Comparison of ENCODE assay signal across 8 cellular contexts in genomic region chr19:43432866-43433673, GRCh38. TPM values are rescaled to one million over a fixed set of nuclear protein-coding genes. Genes with fewer than 3 reads are reported as not detected.
A peak's percentile ranks its signal among the peaks of the same experiment; 100 is the strongest.
DNase-seq lines count a peak whose midpoint lies in the region; ATAC-seq, FAIRE-seq and TF ChIP-seq lines count a peak whose summit lies in the region.

No MANE protein-coding gene starts in this region.

- peak; percentile 77 to 89 for DNase-seq in A549 (ENCODE audit: low read depth in 1 of 2, low spot score in 1 of 2)
- DNase-seq in GM13977 (ENCODE audit: low spot score) = peak; percentile 70
- peak; percentile 7 for DNase-seq in NCI-H2171 (lab: John Stamatoyannopoulos, UW)
- peak; percentile 53 for DNase-seq in activated CD4-positive, alpha-beta T cell treated with anti-CD3 and anti-CD28 coated beads for 1 hour
- DNase-seq in cerebellar cortex (ENCODE audit: low spot score) = peak; percentile 60
- DNase-seq in lung (ENCODE audit: low spot score) = peak; percentile 49
- DNase-seq in stimulated activated CD8-positive, alpha-beta memory T cell treated with anti-CD3 and anti-CD28 coated beads, Interleukin-4, amount 100 ng/mL, for 1 hour (ENCODE audit: low read depth in 2 of 2, low spot score in 1 of 2) = peak; percentile 34 to 46

- no peaks in the 10 kb centered on the region for H3K9me3 ChIP-seq in A549
- H3K9me3 ChIP-seq in lung (ENCODE audit: control insufficient read depth in 2 of 2, insufficient read depth in 1 of 2, low read length in 1 of 2) = no peaks in the 10 kb centered on the region

- H3K4me2 ChIP-seq in A549 = no peak overlapping the region

- POLR2A ChIA-PET in A549 (lab: Yijun Ruan, JAX) = interaction anchor here (0.7 kb wide), 2 partner anchors 10 to 434 kb away, joined by 7 to 10 read pairs; no protein-coding TSS in a partner anchor

- peak; percentile 71 to 78 for TF ChIP-seq RAD21 in A549 (conservative IDR thresholded peaks at IDR 0.05 in 1 of 2, IDR thresholded peaks at IDR 0.05 in 1 of 2)

- TF ChIP-seq CTCF in A549 (IDR thresholded peaks at IDR 0.05) (peak; percentile 86), GM13977 (IDR thresholded peaks at IDR 0.05; ENCODE audit: extremely low read depth, insufficient read depth, missing control alignments) (peak; percentile 86), lung (IDR thresholded peaks at IDR 0.05; ENCODE audit: control extremely low read depth, extremely low read depth) (peak; percentile 50)

- TF ChIP-seq POLR2A in A549 (IDR thresholded peaks at IDR 0.05; ENCODE audit: low read length) = no peak

- H3K4me1 ChIP-seq in A549 (peaks cover 4% of the 10 kb centered on the region), lung (ENCODE audit: control insufficient read depth in 2 of 2, insufficient read depth in 2 of 2, low read length in 2 of 2) (peaks cover 0 to 3% of the 10 kb centered on the region in 2 donors)

- H3K27ac ChIP-seq in A549 = no peak overlapping the region
- no peak overlapping the region for H3K27ac ChIP-seq in lung (ENCODE audit: low read depth in 1 of 2, low read length in 1 of 2)

- no peak for FAIRE-seq in A549 (lab: Jason Lieb, UNC)

- 41% methylated on average over 9 of the region's 9 CpGs for WGBS in A549 (ENCODE audit: missing lambda C conversion rate)
- 48 to 52% methylated on average over 9 of the region's 9 CpGs for WGBS in lung, 2 donors

- H3K4me3 ChIP-seq in A549 = no peak overlapping the region
- no peak overlapping the region for H3K4me3 ChIP-seq in lung

- in situ Hi-C loops in GM13977 (cut with MboI; ENCODE audit: low pct_unique_long_range_greater_than_20kb, low sequenced_read_pairs, unreplicated experiment) = no loop called here

- CTCF ChIA-PET in A549 (lab: Yijun Ruan, JAX) = interaction anchor here (0.7 to 9.9 kb wide), 28 partner anchors 8 to 1036 kb away, joined by 3 to 105 read pairs (median 4); partner anchors contain the start of genes IRGQ, TEX101, ZNF575 and ZNF576

- no peak for TF ChIP-seq EP300 in A549 (IDR thresholded peaks at IDR 0.05)

- H3K36me3 ChIP-seq in lung (ENCODE audit: control insufficient read depth in 2 of 2, insufficient read depth in 2 of 2, low read length in 2 of 2) = no peaks in the 10 kb centered on the region

- ATAC-seq in A549 (peak; percentile 97 to 99), lung (ENCODE audit: insufficient read depth, low FRiP score) (peak; percentile 81), HG03439 (IDR thresholded peaks at IDR 0.05; ENCODE audit: unreplicated experiment) (no peak)

- no peaks in the 10 kb centered on the region for H3K27me3 ChIP-seq in lung (ENCODE audit: control insufficient read depth, insufficient read depth)

TF ChIP-seq in A549, 52 proteins besides CTCF, POLR2A, EP300 and RAD21:
- TF ChIP-seq RFX5 (IDR thresholded peaks at IDR 0.05) (no peak), USF2 (IDR thresholded peaks at IDR 0.05) (peak; percentile 18; the same call in 1 of the 2 replicates), SMC3 (IDR thresholded peaks at IDR 0.05) (peak; percentile 82), MYC (IDR thresholded peaks at IDR 0.05; ENCODE audit: borderline replicate concordance, low read length) (no peak), CEBPB (IDR thresholded peaks at IDR 0.05) (no peak)
TF ChIP-seq in A549: peak in this region for 2.

RNA-seq across cellular contexts. Expression of gene TEX101, which starts 18.4 kb away (rescaled TPM):
- polyA plus RNA-seq in A549 (2011; rRNA removed) (not detected in 2 replicates), A549 (2017; fragmentation: RNase III; extraction: RNeasy Plus Mini Kit Qiagen cat#74134 plus additional on column Dnase treatment) (not detected in 3 replicates), lung (not detected)
- not detected in 2 replicates for polyA plus RNA-seq in A549 (2012; cell fraction: cytosol; rRNA removed)
- polyA plus RNA-seq in A549 (2012; cell fraction: nucleus; rRNA removed) = not detected in 2 replicates
- polyA minus RNA-seq in A549 (2011; rRNA and poly(A)+ RNA removed) = not detected in 2 replicates
- not detected for total RNA-seq in lung

RNA-seq across cellular contexts. Expression of gene LYPD3, which starts 32.3 kb away (rescaled TPM):
- polyA plus RNA-seq in A549 (2011; rRNA removed) (0.43 and 0.78 TPM in 2 replicates), A549 (2017; fragmentation: RNase III; extraction: RNeasy Plus Mini Kit Qiagen cat#74134 plus additional on column Dnase treatment) (0.27 to 0.69 TPM (median 0.33 TPM) in 3 replicates), lung (1 to 10 TPM; 1.0 to 1.7 TPM)
- polyA plus RNA-seq in A549 (2012; cell fraction: cytosol; rRNA removed) = 0.89 and 1.3 TPM in 2 replicates
- polyA plus RNA-seq in A549 (2012; cell fraction: nucleus; rRNA removed) = 1.2 and 1.7 TPM in 2 replicates
- 0.25 and 0.39 TPM in 2 replicates for polyA minus RNA-seq in A549 (2011; rRNA and poly(A)+ RNA removed)
- under 1 TPM; 0.28 to 0.89 TPM for total RNA-seq in lung

Comparison
In these comparisons a context has a peak if more than half of its experiments do, and no peak if none do; other contexts are left out.
1. DNase-seq: peak in every context shown above with its lines; median percentile 83 in A549; 70 in GM13977; 60 in cerebellar cortex; 53 in activated CD4-positive, alpha-beta T cell treated with anti-CD3 and anti-CD28 coated beads for 1 hour; 49 in lung; 40 in stimulated activated CD8-positive, alpha-beta memory T cell treated with anti-CD3 and anti-CD28 coated beads, Interleukin-4, amount 100 ng/mL, for 1 hour; 7 in NCI-H2171.